In the genomic region with DNA sequence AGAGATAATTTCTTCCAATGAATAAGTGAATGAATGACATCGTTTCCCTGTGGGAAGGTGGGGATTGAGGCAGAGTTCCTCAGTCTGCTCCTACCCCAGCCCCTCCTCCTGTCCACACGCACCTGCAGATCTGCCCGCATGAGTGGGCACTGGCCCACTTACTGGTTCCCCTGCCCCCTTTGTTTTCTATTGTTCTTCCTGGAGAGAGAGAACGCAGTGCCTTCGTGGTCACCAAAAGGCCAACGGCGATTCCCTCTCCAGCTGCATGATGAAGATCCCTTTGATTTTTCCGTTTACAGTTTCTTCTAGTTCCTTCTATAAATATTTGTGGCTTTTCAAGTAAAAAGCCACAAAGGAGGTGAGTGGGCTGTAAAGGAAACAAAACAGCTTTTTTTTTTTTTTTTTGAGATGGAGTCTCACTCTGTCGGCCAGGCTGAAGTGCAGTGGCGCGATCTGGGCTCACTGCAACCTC, we compare ENCODE assay signal across 10 cellular contexts. TPM values are rescaled to one million over a fixed set of nuclear protein-coding genes. Genes with fewer than 3 reads are reported as not detected.
DNase-seq lines count a peak whose midpoint lies in the region; ATAC-seq, FAIRE-seq and TF ChIP-seq lines count a peak whose summit lies in the region.
"Had no signal": no experiment of that assay in that cellular context is flagged by ENCODE, and none has a peak within 500 bp of the region (broad histone marks: within the 10 kb centered on the region; RNA-seq: fewer than 3 reads in every experiment).

No MANE protein-coding gene starts in this region.

- peaks cover 20% of the 10 kb centered on the region for H3K4me1 ChIP-seq in Caco-2

- H3K4me3 ChIP-seq in Jurkat, Clone E6-1 (ENCODE audit: low read length): peak overlapping the region; percentile 36
- no peak overlapping the region for H3K4me3 ChIP-seq in Caco-2 (ENCODE audit: low read depth, low read length)
- H3K4me3 ChIP-seq: SJCRH30 had no signal

- no peaks in the 10 kb centered on the region for H3K27me3 Mint-ChIP-seq in activated T-helper 2 cell treated with anti-CD3 and anti-CD28 coated beads, Interferon-gamma antibody, Interleukin-2, Interleukin-4, amounts not matched to agents 10 μg/mL and 5 μg/mL and 100 μg/mL, durations not matched to agents 14 hours and 24 hours and 36 hours (ENCODE audit: low read depth)
- no peaks in the 10 kb centered on the region for H3K27me3 Mint-ChIP-seq in naive thymus-derived CD8-positive, alpha-beta T cell
- H3K27me3 Mint-ChIP-seq in Caco-2 (ENCODE audit: insufficient read depth, unreplicated experiment): no peaks in the 10 kb centered on the region

- H3K9me3 ChIP-seq in Caco-2: no peaks in the 10 kb centered on the region
- H3K9me3 ChIP-seq: SJCRH30 had no signal

- H3K36me3 Mint-ChIP-seq in activated T-helper 2 cell treated with anti-CD3 and anti-CD28 coated beads, Interferon-gamma antibody, Interleukin-2, Interleukin-4, amounts not matched to agents 10 μg/mL and 5 μg/mL and 100 μg/mL, durations not matched to agents 14 hours and 24 hours and 36 hours (ENCODE audit: low read depth): peaks cover 31% of the 10 kb centered on the region
- H3K36me3 Mint-ChIP-seq in naive thymus-derived CD8-positive, alpha-beta T cell: peaks cover 0 to 9% (median 0%) of the 10 kb centered on the region in 3 donors
- H3K36me3 Mint-ChIP-seq in Caco-2 (ENCODE audit: insufficient read depth, unreplicated experiment): peaks cover 51% of the 10 kb centered on the region

- peaks cover 2% of the 10 kb centered on the region for H3K36me3 ChIP-seq in Caco-2 (ENCODE audit: control insufficient read depth, insufficient read depth, low read length)

- no peak for TF ChIP-seq CTCF in Caco-2 (IDR thresholded peaks at IDR 0.05; ENCODE audit: insufficient read depth in 1 of 2, low read depth in 1 of 2, low read length in 1 of 2, severe bottlenecking in 1 of 2, unreplicated experiment in 1 of 2)

- H3K27ac Mint-ChIP-seq in activated T-helper 2 cell treated with anti-CD3 and anti-CD28 coated beads, Interferon-gamma antibody, Interleukin-2, Interleukin-4, amounts not matched to agents 10 μg/mL and 5 μg/mL and 100 μg/mL, durations not matched to agents 14 hours and 24 hours and 36 hours: peak overlapping the region; percentile 81
- H3K27ac Mint-ChIP-seq in naive thymus-derived CD8-positive, alpha-beta T cell: peak overlapping the region; percentile 77 to 97 (median 92)
- no peak overlapping the region for H3K27ac Mint-ChIP-seq in Caco-2 (ENCODE audit: unreplicated experiment)

- no peak for TF ChIP-seq POLR2A in GM12891 (IDR thresholded peaks at IDR 0.05; ENCODE audit: low read depth, low read length)

- intact Hi-C loops in activated T-helper 2 cell treated with anti-CD3 and anti-CD28 coated beads, Interferon-gamma antibody, Interleukin-2, Interleukin-4, amounts not matched to agents 10 μg/mL and 5 μg/mL and 100 μg/mL, durations not matched to agents 14 hours and 24 hours and 36 hours (cut with micrococcal nuclease): no loop called here
- intact Hi-C loops in Caco-2 (cut with micrococcal nuclease; ENCODE audit: unreplicated experiment) (no loop called here), left colon (cut with DNase I, micrococcal nuclease) (loop anchor here in 1 of 2 donors (10.0 kb wide), 1 partner anchor 78 kb away; the partner anchor contains the start of gene AK1)

- H3K27me3 ChIP-seq in Caco-2 (replicated peaks; ENCODE audit: control insufficient read depth, insufficient read depth, low read length): no peaks in the 10 kb centered on the region
- H3K27me3 ChIP-seq: foreskin keratinocyte, SJCRH30 had no signal

- POLR2A ChIA-PET in naive thymus-derived CD8-positive, alpha-beta T cell (lab: Charles Lee): interaction anchor here (0.6 to 3.6 kb wide), 12 partner anchors 12 to 119 kb away, joined by 3 to 21 read pairs (median 4); partner anchors contain the start of genes CDK9, PTRH1, SH2D3C and TOR2A
- POLR2A ChIA-PET in Caco-2 (lab: Charles Lee): no interaction called here

- peak overlapping the region; percentile 62 for H3K4me3 Mint-ChIP-seq in activated T-helper 2 cell treated with anti-CD3 and anti-CD28 coated beads, Interferon-gamma antibody, Interleukin-2, Interleukin-4, amounts not matched to agents 10 μg/mL and 5 μg/mL and 100 μg/mL, durations not matched to agents 14 hours and 24 hours and 36 hours (ENCODE audit: low read depth)
- H3K4me3 Mint-ChIP-seq in naive thymus-derived CD8-positive, alpha-beta T cell: peak overlapping the region; percentile 58 to 91 (median 80)
- no peak overlapping the region for H3K4me3 Mint-ChIP-seq in Caco-2 (ENCODE audit: unreplicated experiment)

- DNase-seq in DMS79 (lab: John Stamatoyannopoulos, UW) (peak; percentile 29), GM12891 (ENCODE audit: insufficient read length, low spot score) (no peak), medulla oblongata (ENCODE audit: extremely low spot score) (no peak), Caco-2 (no peak), left colon (no peak)
- peak; percentile 81 for DNase-seq in Jurkat, Clone E6-1 (ENCODE audit: low read depth, low spot score)
- no peak for DNase-seq in activated T-helper 2 cell treated with anti-CD3 and anti-CD28 coated beads, Interferon-gamma antibody, Interleukin-2, Interleukin-4, amounts not matched to agents 10 μg/mL and 5 μg/mL and 100 μg/mL, durations not matched to agents 14 hours and 24 hours and 36 hours (ENCODE audit: low spot score)
- DNase-seq in naive thymus-derived CD8-positive, alpha-beta T cell: no peak
- DNase-seq: foreskin keratinocyte had no signal

- BruUV-seq in Caco-2 (replicated peaks; lab: Mats Ljungman, UMichigan): no TSS peak

- no peaks in the 10 kb centered on the region for H3K9me3 Mint-ChIP-seq in activated T-helper 2 cell treated with anti-CD3 and anti-CD28 coated beads, Interferon-gamma antibody, Interleukin-2, Interleukin-4, amounts not matched to agents 10 μg/mL and 5 μg/mL and 100 μg/mL, durations not matched to agents 14 hours and 24 hours and 36 hours
- H3K9me3 Mint-ChIP-seq in naive thymus-derived CD8-positive, alpha-beta T cell: no peaks in the 10 kb centered on the region
- no peaks in the 10 kb centered on the region for H3K9me3 Mint-ChIP-seq in Caco-2 (ENCODE audit: unreplicated experiment)

- CTCF ChIA-PET in Caco-2 (lab: Charles Lee): no interaction called here

- H3K4me1 Mint-ChIP-seq in activated T-helper 2 cell treated with anti-CD3 and anti-CD28 coated beads, Interferon-gamma antibody, Interleukin-2, Interleukin-4, amounts not matched to agents 10 μg/mL and 5 μg/mL and 100 μg/mL, durations not matched to agents 14 hours and 24 hours and 36 hours (ENCODE audit: low read depth): peaks cover 23% of the 10 kb centered on the region
- H3K4me1 Mint-ChIP-seq in naive thymus-derived CD8-positive, alpha-beta T cell: peaks cover 14 to 42% (median 30%) of the 10 kb centered on the region in 4 donors
- H3K4me1 Mint-ChIP-seq in Caco-2 (ENCODE audit: low read depth, unreplicated experiment): peaks cover 14% of the 10 kb centered on the region

- no peak for FAIRE-seq in GM12891 (lab: Jason Lieb, UNC)

- peak; percentile 51 to 58 for ATAC-seq in naive thymus-derived CD8-positive, alpha-beta T cell
- ATAC-seq in left colon: no peak
- ATAC-seq: foreskin keratinocyte had no signal

TF ChIP-seq in GM12891, 5 proteins besides CTCF, POLR2A, EP300 and RAD21:
- TF ChIP-seq POU2F2 (IDR thresholded peaks at IDR 0.05; ENCODE audit: low read depth, low read length) (no peak), POLR2AphosphoS5 (IDR thresholded peaks at IDR 0.05; ENCODE audit: low read depth, low read length) (no peak), TAF1 (IDR thresholded peaks at IDR 0.05; ENCODE audit: low read depth, low read length) (no peak), SPI1 (IDR thresholded peaks at IDR 0.05; ENCODE audit: low read depth, low read length) (no peak), PAX5 (IDR thresholded peaks at IDR 0.05; ENCODE audit: insufficient read depth, low read length, severe bottlenecking) (no peak)

RNA-seq across cellular contexts. Expression of gene FPGS, which starts 5.7 kb away (rescaled TPM):
- 82.1 TPM for polyA plus RNA-seq in Jurkat, Clone E6-1 (2012; ENCODE audit: insufficient read depth, insufficient read length)
- total RNA-seq in activated T-helper 2 cell treated with anti-CD3 and anti-CD28 coated beads, Interferon-gamma antibody, Interleukin-2, Interleukin-4, amounts not matched to agents 10 μg/mL and 5 μg/mL and 100 μg/mL, durations not matched to agents 14 hours and 24 hours and 36 hours: 116 and 137 TPM in 2 replicates
- total RNA-seq in naive thymus-derived CD8-positive, alpha-beta T cell: 100 to 1,000 TPM; 155 to 158 TPM
- 10 to 100 TPM; 51.7 to 54.8 (median 53.4) TPM for polyA plus RNA-seq in naive thymus-derived CD8-positive, alpha-beta T cell
- 48.1 TPM for polyA plus RNA-seq in GM12891 (2012; ENCODE audit: low read depth, missing spikeins)
- total RNA-seq in Caco-2 (2022) (54.4 and 57.3 TPM in 2 replicates), left colon (10 to 100 TPM; 31.4 to 47.0 TPM)

RNA-seq across cellular contexts. Expression of gene CDK9, which starts 11.1 kb away (rescaled TPM):
- 75.2 TPM for polyA plus RNA-seq in Jurkat, Clone E6-1 (2012; ENCODE audit: insufficient read depth, insufficient read length)
- 98.1 and 99.8 TPM in 2 replicates for total RNA-seq in activated T-helper 2 cell treated with anti-CD3 and anti-CD28 coated beads, Interferon-gamma antibody, Interleukin-2, Interleukin-4, amounts not matched to agents 10 μg/mL and 5 μg/mL and 100 μg/mL, durations not matched to agents 14 hours and 24 hours and 36 hours
- total RNA-seq in naive thymus-derived CD8-positive, alpha-beta T cell: 100 to 1,000 TPM; 142 to 147 TPM
- polyA plus RNA-seq in naive thymus-derived CD8-positive, alpha-beta T cell: 10 to 100 TPM; 28.3 to 62.9 (median 38.9) TPM
- 48.5 TPM for polyA plus RNA-seq in GM12891 (2012; ENCODE audit: low read depth, missing spikeins)
- total RNA-seq in Caco-2 (2022) (47.9 and 48.2 TPM in 2 replicates), left colon (10 to 100 TPM; 70.4 to 87.4 TPM)

RNA-seq across cellular contexts. Expression of gene SH2D3C, which starts 18.5 kb away (rescaled TPM):
- polyA plus RNA-seq in Jurkat, Clone E6-1 (2012; ENCODE audit: insufficient read depth, insufficient read length): 18.3 TPM
- 23.6 and 25.1 TPM in 2 replicates for total RNA-seq in activated T-helper 2 cell treated with anti-CD3 and anti-CD28 coated beads, Interferon-gamma antibody, Interleukin-2, Interleukin-4, amounts not matched to agents 10 μg/mL and 5 μg/mL and 100 μg/mL, durations not matched to agents 14 hours and 24 hours and 36 hours
- 10 to 100 TPM; 42.8 to 45.1 TPM for total RNA-seq in naive thymus-derived CD8-positive, alpha-beta T cell
- polyA plus RNA-seq in naive thymus-derived CD8-positive, alpha-beta T cell: 10 to 100 TPM; 13.8 to 50.8 (median 23.5) TPM
- 10.6 TPM for polyA plus RNA-seq in GM12891 (2012; ENCODE audit: low read depth, missing spikeins)
- total RNA-seq in Caco-2 (2022) (0.34 TPM in 1 of 2 replicates, not detected in the other), left colon (1 to 10 TPM; 2.8 to 3.1 TPM)

RNA-seq across cellular contexts. Expression of gene ENG, which starts 57.5 kb away (rescaled TPM):
- polyA plus RNA-seq in Jurkat, Clone E6-1 (2012; ENCODE audit: insufficient read depth, insufficient read length): 1.4 TPM
- total RNA-seq in activated T-helper 2 cell treated with anti-CD3 and anti-CD28 coated beads, Interferon-gamma antibody, Interleukin-2, Interleukin-4, amounts not matched to agents 10 μg/mL and 5 μg/mL and 100 μg/mL, durations not matched to agents 14 hours and 24 hours and 36 hours: 27.5 and 28.1 TPM in 2 replicates
- 10 to 100 TPM in 1 of 2 experiments, 1 to 10 TPM in 1; 9.4 to 10.2 TPM for total RNA-seq in naive thymus-derived CD8-positive, alpha-beta T cell
- polyA plus RNA-seq in naive thymus-derived CD8-positive, alpha-beta T cell: 1 to 10 TPM; 2.1 to 5.4 (median 4.4) TPM
- 3.3 TPM for polyA plus RNA-seq in GM12891 (2012; ENCODE audit: low read depth, missing spikeins)
- total RNA-seq in Caco-2 (2022): 0.18 and 0.53 TPM in 2 replicates
- total RNA-seq in left colon: 10 to 100 TPM; 15.1 to 26.5 TPM

Comparison
In these comparisons a context has a peak if more than half of its experiments do, and no peak if none do; other contexts are left out.
1. DNase-seq: peak in DMS79 (single experiment) and Jurkat, Clone E6-1 (single experiment); none in activated T-helper 2 cell treated with anti-CD3 and anti-CD28 coated beads, Interferon-gamma antibody, Interleukin-2, Interleukin-4, amounts not matched to agents 10 μg/mL and 5 μg/mL and 100 μg/mL, durations not matched to agents 14 hours and 24 hours and 36 hours (single experiment), naive thymus-derived CD8-positive, alpha-beta T cell (0 of 10), GM12891 (single experiment), medulla oblongata (single experiment), Caco-2 (0 of 2) and left colon (0 of 2).